10 cellular contexts compared by ENCODE assay signal in the genomic region with DNA sequence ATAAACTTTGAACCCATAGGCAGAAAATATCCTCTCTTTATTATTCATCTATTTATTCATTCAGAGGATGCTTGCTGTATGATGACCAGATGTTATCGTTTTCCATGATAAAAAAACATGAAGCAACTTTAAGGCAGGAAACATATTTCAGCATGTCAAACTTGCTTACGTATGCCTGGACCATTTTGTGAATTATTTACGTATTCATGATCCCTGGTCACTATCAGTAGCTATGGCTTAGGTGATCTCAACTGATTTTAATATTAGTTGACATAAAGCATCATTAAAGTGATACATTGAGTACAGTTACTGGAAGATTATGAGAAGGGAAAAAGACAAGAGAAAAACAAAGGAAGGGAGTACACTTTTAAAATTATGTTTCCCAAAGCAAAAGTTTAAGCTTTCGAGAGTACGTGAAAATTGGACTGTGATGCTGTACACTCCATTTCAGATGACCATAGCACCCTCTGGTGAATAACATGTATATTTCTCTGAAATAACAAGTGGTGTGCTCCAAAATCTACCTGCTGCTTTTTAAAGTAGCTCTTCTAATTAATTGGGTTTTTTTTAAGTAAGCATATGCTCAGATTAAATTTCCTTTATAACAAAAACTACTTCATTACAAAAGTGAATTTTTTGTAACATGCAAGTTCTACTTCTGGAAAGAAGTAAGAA.
A peak's percentile ranks its signal among the peaks of the same experiment; 100 is the strongest.
DNase-seq lines count a peak whose midpoint lies in the region; ATAC-seq, FAIRE-seq and TF ChIP-seq lines count a peak whose summit lies in the region.
"Had no signal": no experiment of that assay in that cellular context is flagged by ENCODE, and none has a peak within 500 bp of the region (broad histone marks: within the 10 kb centered on the region; RNA-seq: fewer than 3 reads in every experiment).

No MANE protein-coding gene starts in this region.

- H3K27ac Mint-ChIP-seq in astrocyte (ENCODE audit: unreplicated experiment), result no peak overlapping the region

- H2AFZ ChIP-seq in astrocyte (ENCODE audit: low read depth, low read length), result no peak overlapping the region

- no peak for ATAC-seq in HG03097 (IDR thresholded peaks at IDR 0.05; ENCODE audit: low FRiP score, unreplicated experiment)

- H3K4me3 ChIP-seq in astrocyte (ENCODE audit: insufficient read depth, low read depth, low read length) (no peak overlapping the region), kidney (ENCODE audit: low read length in 2 of 2) (no peak overlapping the region)

- FAIRE-seq in astrocyte (lab: Jason Lieb, UNC) (peak; percentile 41), kidney (lab: Jason Lieb, UNC) (no peak), urothelium cell line (lab: Jason Lieb, UNC) (no peak)

- no peaks in the 10 kb centered on the region for H3K36me3 ChIP-seq in astrocyte (ENCODE audit: insufficient read depth, low read length)
- no peaks in the 10 kb centered on the region for H3K36me3 ChIP-seq in kidney (ENCODE audit: control insufficient read depth in 1 of 2, insufficient read depth in 2 of 2, low read length in 2 of 2)

- no peaks in the 10 kb centered on the region for H3K9me3 ChIP-seq in astrocyte (ENCODE audit: insufficient read depth, low read depth, low read length)
- H3K9me3 ChIP-seq in kidney (ENCODE audit: control insufficient read depth in 1 of 2, low read length in 2 of 2), result no peaks in the 10 kb centered on the region
- H3K9me3 ChIP-seq: Caco-2 had no signal

- peak overlapping the region; percentile 63 for H3K4me2 ChIP-seq in astrocyte (ENCODE audit: low read length)

- no peak overlapping the region for H3K4me3 Mint-ChIP-seq in astrocyte (ENCODE audit: unreplicated experiment)

- peak; percentile 5 for DNase-seq in NCI-H748 (lab: John Stamatoyannopoulos, UW; ENCODE audit: unreplicated experiment)
- no peak for DNase-seq in NCI-H748 treated with DMSO at 0.1 percent for 48 hours (lab: John Stamatoyannopoulos, UW)
- DNase-seq in astrocyte (ENCODE audit: low read depth), result peak; percentile 16
- no peak for DNase-seq in kidney
- peak; percentile 26 for DNase-seq in urothelium cell line (ENCODE audit: low spot score)
- no peak for DNase-seq in activated gamma-delta T cell (lab: John Stamatoyannopoulos, UW)
- DNase-seq in activated effector memory CD4-positive, alpha-beta T cell treated with Interleukin-2 at 50 U/mL for 16 hours, result no peak
- DNase-seq: activated CD8-positive, alpha-beta memory T cell treated with anti-CD3 and anti-CD28 coated beads for 24 hours had no signal

- H3K79me2 ChIP-seq in astrocyte (ENCODE audit: insufficient read depth, low read length), result no peaks in the 10 kb centered on the region

- no peaks in the 10 kb centered on the region for H3K9me3 Mint-ChIP-seq in astrocyte (ENCODE audit: unreplicated experiment)

- H3K4me1 ChIP-seq in astrocyte (ENCODE audit: insufficient read depth, low read length), result no peaks in the 10 kb centered on the region
- no peaks in the 10 kb centered on the region for H3K4me1 ChIP-seq in kidney (ENCODE audit: control insufficient read depth in 1 of 2, insufficient read depth in 1 of 2, low read depth in 1 of 2, low read length in 2 of 2)
- H3K4me1 ChIP-seq: Caco-2 had no signal

- H3K27ac ChIP-seq in astrocyte (ENCODE audit: low read depth, low read length) (no peak overlapping the region), kidney (ENCODE audit: low read depth in 2 of 2, low read length in 2 of 2) (no peak overlapping the region)

- H3K27me3 Mint-ChIP-seq in astrocyte (ENCODE audit: low read depth, unreplicated experiment), result no peaks in the 10 kb centered on the region

- H3K36me3 Mint-ChIP-seq in astrocyte (ENCODE audit: low read depth, unreplicated experiment), result no peaks in the 10 kb centered on the region

- H3K9ac ChIP-seq in astrocyte (ENCODE audit: low read length) (peak overlapping the region; percentile 20), kidney (ENCODE audit: low read length in 2 of 2) (no peak overlapping the region)

- peak; percentile 47 for TF ChIP-seq CTCF in astrocyte (IDR thresholded peaks at IDR 0.05; ENCODE audit: insufficient read depth, low read depth, low read length)
- peak; percentile 22 for TF ChIP-seq CTCF in kidney (IDR thresholded peaks at IDR 0.05; ENCODE audit: borderline replicate concordance, extremely low read depth, insufficient read depth)

- no peaks in the 10 kb centered on the region for H3K4me1 Mint-ChIP-seq in astrocyte (ENCODE audit: low read depth, unreplicated experiment)

- intact Hi-C loops in kidney (cut with DNase I), result no loop called here

- no peaks in the 10 kb centered on the region for H3K27me3 ChIP-seq in astrocyte (ENCODE audit: insufficient read depth, low read length)

- no peaks in the 10 kb centered on the region for H4K20me1 ChIP-seq in astrocyte (ENCODE audit: insufficient read depth, low read length)

Comparison
In these comparisons a context has a peak if more than half of its experiments do, and no peak if none do; other contexts are left out.
1. DNase-seq: peak in NCI-H748 (single experiment), astrocyte (single experiment) and urothelium cell line (single experiment); none in NCI-H748 treated with DMSO at 0.1 percent for 48 hours (single experiment), kidney (single experiment), activated gamma-delta T cell (single experiment) and activated effector memory CD4-positive, alpha-beta T cell treated with Interleukin-2 at 50 U/mL for 16 hours (single experiment).